In genomic region chr1:96790599-96790998, GRCh38 we compare ENCODE assay signal across 21 cellular contexts.
"Had no signal": no experiment of that assay in that cellular context is flagged by ENCODE, and none has a peak within 500 bp of the region (broad histone marks: within the 10 kb centered on the region; RNA-seq: fewer than 3 reads in every experiment).

No MANE protein-coding gene starts in this region.

- H3K4me3 ChIP-seq: colonic mucosa, esophagus squamous epithelium, gastrocnemius medialis, heart right ventricle, left ventricle myocardium inferior, lower lobe of right lung, mucosa of descending colon had no signal

- H3K4me1 ChIP-seq: colonic mucosa, esophagus squamous epithelium, gastrocnemius medialis, heart right ventricle, left ventricle myocardium inferior, lower lobe of right lung had no signal

- H3K27ac ChIP-seq: colonic mucosa, epithelial cell of prostate, esophagus squamous epithelium, gastrocnemius medialis, heart right ventricle, left ventricle myocardium inferior, lower lobe of right lung had no signal

- ATAC-seq: effector memory CD8-positive, alpha-beta T cell; esophagus mucosa; gastrocnemius medialis; heart right ventricle; left cardiac atrium; lower lobe of right lung; mucosa of descending colon had no signal

- DNase-seq: colonic mucosa; cortex of kidney; effector CD8-positive, alpha-beta T cell; effector memory CD8-positive, alpha-beta T cell; endodermal cell; erythroblast; esophagus squamous epithelium; foreskin melanocyte; gastrocnemius medialis; glutamatergic neuron; head of caudate nucleus; heart right ventricle; hippocampal formation; left cardiac atrium; left ventricle myocardium inferior; lower lobe of right lung; mesenchymal stem cell; mucosa of descending colon; naive B cell had no signal

- H3K36me3 ChIP-seq: colonic mucosa had no signal

- H3K9me3 ChIP-seq: colonic mucosa, esophagus squamous epithelium, gastrocnemius medialis, heart right ventricle, left ventricle myocardium inferior, lower lobe of right lung, mucosa of descending colon had no signal

- H3K27me3 ChIP-seq: colonic mucosa, esophagus squamous epithelium, gastrocnemius medialis, heart right ventricle had no signal
